In genomic region chr12:101045486-101046474, GRCh38 we compare ENCODE assay signal across 20 cellular contexts.
A peak's percentile ranks its signal among the peaks of the same experiment; 100 is the strongest.
DNase-seq lines count a peak whose midpoint lies in the region; ATAC-seq and TF ChIP-seq lines count a peak whose summit lies in the region.
"Had no signal": no experiment of that assay in that cellular context is flagged by ENCODE, and none has a peak within 500 bp of the region (broad histone marks: within the 10 kb centered on the region; RNA-seq: fewer than 3 reads in every experiment).

No MANE protein-coding gene starts in this region.

- no peaks in the 10 kb centered on the region for H3K36me3 ChIP-seq in testis (ENCODE audit: low read depth, missing control alignments)
- H3K36me3 ChIP-seq: BE2C, left ventricle myocardium inferior had no signal

- H3K4me3 ChIP-seq in cardiac fibroblast (replicated peaks in 1 of 2; ENCODE audit: low read depth in 2 of 2, low read length in 2 of 2) (no peak overlapping the region), testis (no peak overlapping the region)
- H3K4me3 ChIP-seq: left ventricle myocardium inferior had no signal

- no peaks in the 10 kb centered on the region for H3K9me3 ChIP-seq in testis
- H3K9me3 ChIP-seq: BE2C, left ventricle myocardium inferior had no signal

- 48 to 50% methylated on average over 7 of the region's 7 CpGs for WGBS in testis, 2 donors

- H3K27me3 ChIP-seq in testis: no peaks in the 10 kb centered on the region
- H3K27me3 ChIP-seq: BE2C had no signal

- DNase-seq in left cardiac atrium: no peak
- no peak for DNase-seq in cardiac septum (ENCODE audit: low spot score)
- peak; percentile 28 to 67 for DNase-seq in cardiac fibroblast (ENCODE audit: low read depth in 2 of 2)
- DNase-seq in left kidney (ENCODE audit: low read depth, low spot score): peak; percentile 12
- DNase-seq in testis: peak; percentile 26
- DNase-seq in NCI-H187 treated with DMSO at 0.1 percent for 48 hours (lab: John Stamatoyannopoulos, UW): no peak
- DNase-seq in NCI-H345 treated with DMSO at 0.1 percent for 48 hours (lab: John Stamatoyannopoulos, UW; ENCODE audit: unreplicated experiment): no peak
- DNase-seq in NCI-H748 treated with DMSO at 0.1 percent for 48 hours (lab: John Stamatoyannopoulos, UW): no peak
- DNase-seq: activated CD4-positive, alpha-beta T cell treated with anti-CD3 and anti-CD28 coated beads, Interleukin-2, amount 10 ng/mL, durations not matched to agents 7 days and 5 days; activated naive CD4-positive, alpha-beta T cell treated with Interleukin-2 at 50 U/mL for 16 hours; activated T-cell treated with anti-CD3 and anti-CD28 coated beads, Interleukin-2, amount 50 U/mL, for 48 hours; BE2C; cerebellar nuclear complex; foreskin melanocyte; left ventricle myocardium inferior; NCI-H1436 treated with DMSO at 0.1 percent for 48 hours; NCI-H526; stimulated activated CD8-positive, alpha-beta memory T cell treated with anti-CD3 and anti-CD28 coated beads, Interleukin-4, amount 100 ng/mL, for 48 hours; T-helper 17 cell had no signal

- no peak for TF ChIP-seq CTCF in cardiac fibroblast (IDR thresholded peaks at IDR 0.05; ENCODE audit: low read depth, low read length)
- no peak for TF ChIP-seq CTCF in testis (IDR thresholded peaks at IDR 0.05)

- H3K27ac ChIP-seq in testis: no peak overlapping the region
- H3K27ac ChIP-seq: KMS-11, left ventricle myocardium inferior had no signal

- TF ChIP-seq POLR2A in testis (IDR thresholded peaks at IDR 0.05): no peak

- peak; percentile 55 to 91 for ATAC-seq in left cardiac atrium
- ATAC-seq: T-helper 17 cell had no signal

- H3K4me1 ChIP-seq in testis: peaks cover 14% of the 10 kb centered on the region
- H3K4me1 ChIP-seq: BE2C, left ventricle myocardium inferior had no signal

- intact Hi-C loops in left cardiac atrium (cut with DNase I) (no loop called here), cardiac septum (cut with DNase I) (no loop called here), testis (cut with DNase I; ENCODE audit: low total_unique reads) (no loop called here)

Comparison
In these comparisons a context has a peak if more than half of its experiments do, and no peak if none do; other contexts are left out.
1. DNase-seq: peak in cardiac fibroblast (2 of 2), left kidney (single experiment) and testis (single experiment); none in left cardiac atrium (single experiment), cardiac septum (single experiment), NCI-H187 treated with DMSO at 0.1 percent for 48 hours (single experiment), NCI-H345 treated with DMSO at 0.1 percent for 48 hours (single experiment) and NCI-H748 treated with DMSO at 0.1 percent for 48 hours (single experiment).